ENCODE assay signal across 8 cellular contexts in genomic region chr7:40232242-40232929, GRCh38.
A peak's percentile ranks its signal among the peaks of the same experiment; 100 is the strongest.
DNase-seq lines count a peak whose midpoint lies in the region; ATAC-seq and TF ChIP-seq lines count a peak whose summit lies in the region.

No MANE protein-coding gene starts in this region.

- H3K4me3 ChIP-seq in GM12865 (ENCODE audit: low read depth, low read length) = no peak overlapping the region
- H3K4me3 ChIP-seq in Jurkat, Clone E6-1 (ENCODE audit: low read length) = no peak overlapping the region

- ATAC-seq in HG03565 (IDR thresholded peaks at IDR 0.05; ENCODE audit: unreplicated experiment) (no peak), GM18511 (IDR thresholded peaks at IDR 0.05; ENCODE audit: unreplicated experiment) (no peak)

- peak; percentile 27 for DNase-seq in AG08396 (ENCODE audit: low spot score)
- DNase-seq in GM12865 (ENCODE audit: low read depth) = peak; percentile 69
- DNase-seq in Jurkat, Clone E6-1 (ENCODE audit: low read depth, low spot score) = peak; percentile 39
- DNase-seq in SK-MEL-5 (ENCODE audit: low read depth, low spot score) = peak; percentile 87
- peak; percentile 90 for DNase-seq in fibroblast of peridontal ligament (ENCODE audit: extremely low read depth)
- peak; percentile 33 for DNase-seq in pulmonary artery endothelial cell (ENCODE audit: low read depth, low spot score)

- TF ChIP-seq CTCF in GM12865 (IDR thresholded peaks at IDR 0.05; ENCODE audit: insufficient read depth, low read depth, low read length, missing control alignments) = peak; percentile 53

- in situ Hi-C loops in SK-MEL-5 (cut with HindIII; ENCODE audit: low pct_unique_long_range_greater_than_20kb, low sequenced_read_pairs) = no loop called here

Comparison
In these comparisons a context has a peak if more than half of its experiments do, and no peak if none do; other contexts are left out.
1. DNase-seq: peak in every context shown above with its lines; median percentile 90 in fibroblast of peridontal ligament; 87 in SK-MEL-5; 69 in GM12865; 39 in Jurkat, Clone E6-1; 33 in pulmonary artery endothelial cell; 27 in AG08396.